9 cellular contexts compared by ENCODE assay signal in genomic region chr2:241859436-241860183, GRCh38. TPM values are rescaled to one million over a fixed set of nuclear protein-coding genes. Genes with fewer than 3 reads are reported as not detected.
DNase-seq lines count a peak whose midpoint lies in the region; ATAC-seq lines count a peak whose summit lies in the region.
"Had no signal": no experiment of that assay in that cellular context is flagged by ENCODE, and none has a peak within 500 bp of the region (broad histone marks: within the 10 kb centered on the region; RNA-seq: fewer than 3 reads in every experiment).

No MANE protein-coding gene starts in this region.

- peak overlapping the region; percentile 94 for H3K27ac ChIP-seq in skeletal muscle tissue (ENCODE audit: low read depth, low read length)
- H3K27ac ChIP-seq: C4-2B had no signal

- peak; percentile 49 for ATAC-seq in HG03460 (IDR thresholded peaks at IDR 0.05; ENCODE audit: unreplicated experiment)
- no peak for ATAC-seq in esophagus mucosa

- peak; percentile 48 for DNase-seq in DMS53 (lab: John Stamatoyannopoulos, UW)
- no peak for DNase-seq in DMS53 treated with DMSO at 0.1 percent for 48 hours (lab: John Stamatoyannopoulos, UW; ENCODE audit: unreplicated experiment)
- DNase-seq in activated T-cell treated with anti-CD3 and anti-CD28 coated beads for 48 hours (ENCODE audit: low read depth), result peak; percentile 68
- peak in 35 of 42 donors; percentile 16 to 80 (median 69) for DNase-seq in head of caudate nucleus
- no peak for DNase-seq in NCI-H146 treated with DMSO at 0.1 percent for 48 hours (lab: John Stamatoyannopoulos, UW; ENCODE audit: unreplicated experiment)

- peak overlapping the region; percentile 59 to 79 (median 71) for H3K9ac ChIP-seq in skeletal muscle tissue (ENCODE audit: low read depth in 1 of 3, low read length in 3 of 3)

- no peaks in the 10 kb centered on the region for H3K9me3 ChIP-seq in skeletal muscle tissue (ENCODE audit: control insufficient read depth in 3 of 3, low read length in 3 of 3)

- H3K4me3 ChIP-seq in skeletal muscle tissue (ENCODE audit: low read length in 3 of 3), result peak overlapping the region; percentile 49 to 68 (median 51)

- intact Hi-C loops in head of caudate nucleus (cut with DNase I), result no loop called here

- peaks cover 15 to 28% (median 20%) of the 10 kb centered on the region in 3 donors for H3K27me3 ChIP-seq in skeletal muscle tissue (ENCODE audit: control insufficient read depth in 3 of 3, insufficient read depth in 3 of 3, low read length in 3 of 3)

- H3K36me3 ChIP-seq in skeletal muscle tissue (ENCODE audit: control insufficient read depth in 3 of 3, insufficient read depth in 3 of 3, low read length in 3 of 3), result no peaks in the 10 kb centered on the region

- peaks cover 17 to 38% (median 23%) of the 10 kb centered on the region in 3 donors for H3K4me1 ChIP-seq in skeletal muscle tissue (ENCODE audit: control insufficient read depth in 3 of 3, insufficient read depth in 3 of 3, low read length in 3 of 3)

RNA-seq across cellular contexts. Expression of gene PDCD1, which starts 0.9 kb away (rescaled TPM):
- total RNA-seq in skeletal muscle tissue (not detected), esophagus mucosa (0.20 TPM)

RNA-seq across cellular contexts. Expression of gene RTP5, which starts 9.9 kb away (rescaled TPM):
- total RNA-seq in skeletal muscle tissue, result not detected
- total RNA-seq in esophagus mucosa, result not detected

RNA-seq across cellular contexts. Expression of gene NEU4, which starts 50.6 kb away (rescaled TPM):
- total RNA-seq in skeletal muscle tissue (4.2 TPM), esophagus mucosa (not detected)

Comparison
In these comparisons a context has a peak if more than half of its experiments do, and no peak if none do; other contexts are left out.
1. DNase-seq: peak in DMS53 (single experiment), activated T-cell treated with anti-CD3 and anti-CD28 coated beads for 48 hours (single experiment) and head of caudate nucleus (35 of 42); none in DMS53 treated with DMSO at 0.1 percent for 48 hours (single experiment) and NCI-H146 treated with DMSO at 0.1 percent for 48 hours (single experiment).